8 cellular contexts compared by ENCODE assay signal in genomic region chr11:28110839-28111235, GRCh38. TPM values are rescaled to one million over a fixed set of nuclear protein-coding genes. Genes with fewer than 3 reads are reported as not detected.
DNase-seq lines count a peak whose midpoint lies in the region; ATAC-seq and TF ChIP-seq lines count a peak whose summit lies in the region.

No MANE protein-coding gene starts in this region.

- H3K9ac ChIP-seq in SK-N-SH, result peak overlapping the region; percentile 88

- H3K36me3 ChIP-seq in SK-N-SH (replicated peaks in 1 of 2; ENCODE audit: control insufficient read depth in 1 of 2, insufficient read depth in 2 of 2, low read length in 1 of 2) (peaks cover 19% of the 10 kb centered on the region in 2 experiments), suprapubic skin (peaks cover 15% of the 10 kb centered on the region)

- no peaks in the 10 kb centered on the region for H3K27me3 Mint-ChIP-seq in activated T-helper 17 cell treated with anti-CD3 and anti-CD28 coated beads, Interleukin-2, amount 50 U/mL, for 72 hours
- H3K27me3 Mint-ChIP-seq in immature natural killer cell (ENCODE audit: low read depth in 3 of 3), result peaks cover 8 to 17% (median 11%) of the 10 kb centered on the region in 3 donors

- no peaks in the 10 kb centered on the region for H3K9me3 Mint-ChIP-seq in activated T-helper 17 cell treated with anti-CD3 and anti-CD28 coated beads, Interleukin-2, amount 50 U/mL, for 72 hours
- no peaks in the 10 kb centered on the region for H3K9me3 Mint-ChIP-seq in immature natural killer cell

- TF ChIP-seq CTCF in SK-N-SH (IDR thresholded peaks at IDR 0.05), result no peak
- TF ChIP-seq CTCF in suprapubic skin (IDR thresholded peaks at IDR 0.05), result no peak

- H3K79me2 ChIP-seq in SK-N-SH (ENCODE audit: insufficient read depth), result peaks cover 73% of the 10 kb centered on the region

- H3K27ac ChIP-seq in SK-N-SH (ENCODE audit: low read depth in 2 of 2, low read length in 1 of 2) (peak overlapping the region; percentile 83 to 91), suprapubic skin (peak overlapping the region; percentile 70)

- H3K9me2 ChIP-seq in SK-N-SH, result no peaks in the 10 kb centered on the region

- H3K27me3 ChIP-seq in SK-N-SH (ENCODE audit: insufficient read depth) (no peaks in the 10 kb centered on the region), suprapubic skin (no peaks in the 10 kb centered on the region)

- CTCF ChIA-PET in SK-N-SH (lab: Yijun Ruan, JAX), result interaction anchor here (1.4 to 1.6 kb wide), 2 partner anchors 391 to 419 kb away, joined by 4 to 6 read pairs; no protein-coding TSS in a partner anchor

- H3K4me1 ChIP-seq in SK-N-SH (ENCODE audit: control insufficient read depth in 1 of 2, insufficient read depth in 2 of 2, low read depth in 1 of 2, low read length in 1 of 2) (peaks cover 14 to 27% of the 10 kb centered on the region in 2 experiments; a peak in 3 of 4 replicates), suprapubic skin (peaks cover 41% of the 10 kb centered on the region)

- peak overlapping the region; percentile 95 for H3K4me3 Mint-ChIP-seq in activated T-helper 17 cell treated with anti-CD3 and anti-CD28 coated beads, Interleukin-2, amount 50 U/mL, for 72 hours
- peak overlapping the region; percentile 94 to 98 (median 96) for H3K4me3 Mint-ChIP-seq in immature natural killer cell

- H4K20me1 ChIP-seq in SK-N-SH (ENCODE audit: insufficient read depth), result no peaks in the 10 kb centered on the region

- POLR2A ChIA-PET in SK-N-SH (lab: Yijun Ruan, JAX), result no interaction called here

- TF ChIP-seq EP300 in SK-N-SH (IDR thresholded peaks at IDR 0.05; ENCODE audit: borderline replicate concordance in 1 of 2, low read depth in 1 of 2, low read length in 1 of 2) (no peak), suprapubic skin (IDR thresholded peaks at IDR 0.05) (no peak)

- peaks cover 22% of the 10 kb centered on the region for H3F3A ChIP-seq in SK-N-SH (replicated peaks; ENCODE audit: insufficient read depth)

- peak overlapping the region; percentile 96 for H3K27ac Mint-ChIP-seq in activated T-helper 17 cell treated with anti-CD3 and anti-CD28 coated beads, Interleukin-2, amount 50 U/mL, for 72 hours
- peak overlapping the region; percentile 92 to 100 (median 99) for H3K27ac Mint-ChIP-seq in immature natural killer cell

- H3K4me2 ChIP-seq in SK-N-SH, result peak overlapping the region; percentile 74

- DNase-seq in SK-N-SH, result no peak
- DNase-seq in immature natural killer cell, result no peak
- no peak for DNase-seq in suprapubic skin (ENCODE audit: low spot score in 2 of 2)
- DNase-seq in NCI-H526 (lab: John Stamatoyannopoulos, UW), result no peak
- no peak for DNase-seq in midbrain (lab: John Stamatoyannopoulos, UW)

- ATAC-seq in SK-N-SH treated with all-trans-retinoic acid at 6 μM for 48 hours, result no peak
- no peak for ATAC-seq in activated T-helper 17 cell treated with anti-CD3 and anti-CD28 coated beads, Interleukin-2, amount 50 U/mL, for 72 hours (replicated peaks)
- no peak for ATAC-seq in HG02759 (IDR thresholded peaks at IDR 0.05; ENCODE audit: unreplicated experiment)

- peaks cover 28% of the 10 kb centered on the region for H3K4me1 Mint-ChIP-seq in activated T-helper 17 cell treated with anti-CD3 and anti-CD28 coated beads, Interleukin-2, amount 50 U/mL, for 72 hours
- H3K4me1 Mint-ChIP-seq in immature natural killer cell, result peaks cover 49 to 64% of the 10 kb centered on the region in 2 donors

- H3K36me3 Mint-ChIP-seq in activated T-helper 17 cell treated with anti-CD3 and anti-CD28 coated beads, Interleukin-2, amount 50 U/mL, for 72 hours (ENCODE audit: low read depth), result peaks cover 56% of the 10 kb centered on the region
- peaks cover 0 to 6% (median 0%) of the 10 kb centered on the region in 3 donors for H3K36me3 Mint-ChIP-seq in immature natural killer cell

- no peaks in the 10 kb centered on the region for H3K9me3 ChIP-seq in SK-N-SH
- H3K9me3 ChIP-seq in suprapubic skin, result no peaks in the 10 kb centered on the region

- peak overlapping the region; percentile 72 to 82 for H3K4me3 ChIP-seq in SK-N-SH (ENCODE audit: low read depth in 2 of 2, low read length in 1 of 2)
- H3K4me3 ChIP-seq in suprapubic skin, result peak overlapping the region; percentile 64

- H2AFZ ChIP-seq in SK-N-SH (ENCODE audit: low read depth), result peak overlapping the region; percentile 69

- no peak for TF ChIP-seq POLR2A in suprapubic skin (IDR thresholded peaks at IDR 0.05)

- TF ChIP-seq RAD21 in SK-N-SH (IDR thresholded peaks at IDR 0.05; ENCODE audit: low read length), result no peak

TF ChIP-seq in SK-N-SH, 30 proteins besides CTCF, POLR2A, EP300 and RAD21:
- TF ChIP-seq RCOR1 (IDR thresholded peaks at IDR 0.05; ENCODE audit: low read length), result no peak
- TF ChIP-seq POLR2AphosphoS5 (IDR thresholded peaks at IDR 0.05; ENCODE audit: low read depth, low read length), result no peak
- no peak for TF ChIP-seq GATA2 (CRISPR knock-in tag; IDR thresholded peaks at IDR 0.05)
- no peak for TF ChIP-seq REST (IDR thresholded peaks at IDR 0.05; ENCODE audit: low read depth, low read length)

TF ChIP-seq in SK-N-SH treated with all-trans-retinoic acid at 6 μM for 48 hours, 23 proteins besides CTCF, POLR2A, EP300 and RAD21 (continues in another document):
- no peak for TF ChIP-seq OSR1 (CRISPR knock-in tag; IDR thresholded peaks at IDR 0.05)
- TF ChIP-seq CSDC2 (CRISPR knock-in tag; IDR thresholded peaks at IDR 0.05), result no peak
- TF ChIP-seq CSRNP3 (CRISPR knock-in tag; IDR thresholded peaks at IDR 0.05), result no peak
- TF ChIP-seq ESRRG (CRISPR knock-in tag; IDR thresholded peaks at IDR 0.05), result no peak
- TF ChIP-seq ZNF70 (CRISPR knock-in tag; IDR thresholded peaks at IDR 0.05), result no peak
- no peak for TF ChIP-seq ARNTL (CRISPR knock-in tag; IDR thresholded peaks at IDR 0.05; ENCODE audit: borderline replicate concordance, low read depth)
- TF ChIP-seq GLIS3 (CRISPR knock-in tag; IDR thresholded peaks at IDR 0.05), result no peak
- no peak for TF ChIP-seq ZC3H10 (CRISPR knock-in tag; IDR thresholded peaks at IDR 0.05)
- no peak for TF ChIP-seq PATZ1 (CRISPR knock-in tag; IDR thresholded peaks at IDR 0.05; ENCODE audit: borderline replicate concordance)
- TF ChIP-seq TCF4 (CRISPR knock-in tag; IDR thresholded peaks at IDR 0.05; ENCODE audit: borderline replicate concordance), result no peak
- TF ChIP-seq ZFP30 (CRISPR knock-in tag; IDR thresholded peaks at IDR 0.05), result no peak

RNA-seq across cellular contexts. Expression of gene METTL15, which starts 2.6 kb away (rescaled TPM):
- polyA plus RNA-seq in SK-N-SH (2012; rRNA removed) (4.7 and 7.1 TPM in 2 replicates), immature natural killer cell (1 to 10 TPM; 5.2 to 7.4 (median 7.2) TPM)
- 5.6 and 6.4 TPM in 2 replicates for polyA plus RNA-seq in SK-N-SH (2012; cell fraction: cytosol; rRNA removed)
- polyA plus RNA-seq in SK-N-SH (2012; cell fraction: nucleus; rRNA removed), result 3.9 and 8.0 TPM in 2 replicates
- 10 to 100 TPM; 14.4 to 27.5 TPM for total RNA-seq in activated T-helper 17 cell treated with anti-CD3 and anti-CD28 coated beads, Interleukin-2, amount 50 U/mL, for 72 hours
- 10 to 100 TPM in 3 of 4 donors, 1 to 10 TPM in 1; 6.4 to 16.1 (median 10.2) TPM for total RNA-seq in suprapubic skin

RNA-seq across cellular contexts. Expression of gene KIF18A, which starts 2.9 kb away (rescaled TPM):
- polyA plus RNA-seq in SK-N-SH (2012; rRNA removed) (3.8 and 3.9 TPM in 2 replicates), immature natural killer cell (1 to 10 TPM in 2 of 3 donors, under 1 TPM in 1; 0.99 to 1.3 (median 1.1) TPM)
- 4.6 and 5.6 TPM in 2 replicates for polyA plus RNA-seq in SK-N-SH (2012; cell fraction: cytosol; rRNA removed)
- 3.0 and 6.7 TPM in 2 replicates for polyA plus RNA-seq in SK-N-SH (2012; cell fraction: nucleus; rRNA removed)
- 10 to 100 TPM; 30.3 to 38.1 TPM for total RNA-seq in activated T-helper 17 cell treated with anti-CD3 and anti-CD28 coated beads, Interleukin-2, amount 50 U/mL, for 72 hours
- 1 to 10 TPM; 2.9 to 6.6 (median 4.2) TPM for total RNA-seq in suprapubic skin

Comparison
In these comparisons a context has a peak if more than half of its experiments do, and no peak if none do; other contexts are left out.
1. RNA of gene KIF18A, which starts 2.9 kb away (total RNA-seq): 30.3 to 38.1 TPM in activated T-helper 17 cell treated with anti-CD3 and anti-CD28 coated beads, Interleukin-2, amount 50 U/mL, for 72 hours; 2.9 to 6.6 TPM in suprapubic skin; every median in the first group is over 4 times any median in the second.